Comparison of ENCODE assay signal across 9 cellular contexts in the genomic region with DNA sequence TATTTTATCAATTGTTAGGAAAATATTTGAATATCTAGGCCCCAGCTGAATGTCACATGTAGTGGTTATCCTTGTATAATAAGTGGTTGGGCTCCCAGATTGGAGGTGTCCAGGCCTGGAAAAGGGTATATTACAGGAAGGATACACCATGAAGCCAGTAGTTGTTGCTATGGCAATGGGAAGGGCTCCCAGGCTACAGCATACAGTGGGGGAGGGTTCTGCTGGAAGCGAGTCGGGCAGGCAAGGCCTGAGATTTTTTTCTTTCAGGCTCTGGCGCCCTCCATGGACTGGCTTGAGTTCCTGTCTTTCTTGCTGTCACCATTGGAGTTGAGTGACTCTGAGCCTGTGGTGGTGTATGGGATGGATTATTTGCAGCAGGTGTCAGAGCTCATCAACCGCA. TPM values are rescaled to one million over a fixed set of nuclear protein-coding genes. Genes with fewer than 3 reads are reported as not detected.
DNase-seq lines count a peak whose midpoint lies in the region; ATAC-seq, FAIRE-seq and TF ChIP-seq lines count a peak whose summit lies in the region.
"Had no signal": no experiment of that assay in that cellular context is flagged by ENCODE, and none has a peak within 500 bp of the region (broad histone marks: within the 10 kb centered on the region; RNA-seq: fewer than 3 reads in every experiment).

No MANE protein-coding gene starts in this region.

- peak overlapping the region; percentile 16; the same call in 1 of the 2 replicates for H2AFZ ChIP-seq in OCI-LY3 (ENCODE audit: low read depth, low read length)

- DNase-seq in DMS79 (lab: John Stamatoyannopoulos, UW): peak; percentile 22
- peak; percentile 64 for DNase-seq in bronchial epithelial cell (ENCODE audit: low read depth)
- DNase-seq in left lung: peak in 1 of 2 donors; percentile 54
- no peak for DNase-seq in GF-D8 (lab: John Stamatoyannopoulos, UW)

- H3K9ac ChIP-seq in OCI-LY3 (ENCODE audit: low read length): no peak overlapping the region

- H3K36me3 ChIP-seq in OCI-LY3 (replicated peaks; ENCODE audit: low read depth, low read length) (no peaks in the 10 kb centered on the region), bronchial epithelial cell (ENCODE audit: control insufficient read depth, insufficient read depth, low read length) (no peaks in the 10 kb centered on the region), left lung (no peaks in the 10 kb centered on the region)
- H3K36me3 ChIP-seq: neutrophil had no signal

- peaks cover 4% of the 10 kb centered on the region; the same call in 1 of the 2 replicates for H3K27me3 ChIP-seq in OCI-LY3 (ENCODE audit: low read depth, low read length)
- peaks cover 3% of the 10 kb centered on the region for H3K27me3 ChIP-seq in bronchial epithelial cell (ENCODE audit: control insufficient read depth, insufficient read depth, low read length)
- H3K27me3 ChIP-seq in left lung: peaks cover 6 to 28% of the 10 kb centered on the region in 2 donors

- TF ChIP-seq RAD21 in Ishikawa (IDR thresholded peaks at IDR 0.05; ENCODE audit: low read depth): peak; percentile 91

- H3K9me3 ChIP-seq in OCI-LY3 (ENCODE audit: insufficient read depth, low read length) (no peaks in the 10 kb centered on the region), left lung (no peaks in the 10 kb centered on the region)
- H3K9me3 ChIP-seq: neutrophil had no signal

- ATAC-seq in left lung (peak; percentile 84), HG02981 (IDR thresholded peaks at IDR 0.05; ENCODE audit: unreplicated experiment) (no peak), HG02840 (IDR thresholded peaks at IDR 0.05; ENCODE audit: low FRiP score, unreplicated experiment) (no peak)

- H4K20me1 ChIP-seq in OCI-LY3 (ENCODE audit: insufficient read depth, low read length): no peaks in the 10 kb centered on the region

- peak overlapping the region; percentile 46 for H3K4me2 ChIP-seq in OCI-LY3 (ENCODE audit: low read length)

- intact Hi-C loops in left lung (cut with DNase I): no loop called here

- H3K4me3 ChIP-seq in OCI-LY3 (ENCODE audit: low read length): no peak overlapping the region
- H3K4me3 ChIP-seq in bronchial epithelial cell (ENCODE audit: low read depth, low read length): no peak overlapping the region
- no peak overlapping the region for H3K4me3 ChIP-seq in left lung

- no peak for FAIRE-seq in bronchial epithelial cell (lab: Jason Lieb, UNC)

- TF ChIP-seq CTCF in OCI-LY3 (IDR thresholded peaks at IDR 0.05; ENCODE audit: low read depth, low read length): peak; percentile 55
- peak; percentile 59 for TF ChIP-seq CTCF in bronchial epithelial cell (IDR thresholded peaks at IDR 0.05; ENCODE audit: insufficient read depth, low read length, severe bottlenecking)
- peak in 1 of 2 donors; percentile 14 for TF ChIP-seq CTCF in left lung (IDR thresholded peaks at IDR 0.05)

- H3K27ac ChIP-seq in OCI-LY3 (ENCODE audit: low read length): no peak overlapping the region
- no peak overlapping the region for H3K27ac ChIP-seq in left lung
- H3K27ac ChIP-seq: neutrophil had no signal

- H3K4me1 ChIP-seq in OCI-LY3 (ENCODE audit: low read length) (peaks cover 5% of the 10 kb centered on the region), left lung (no peaks in the 10 kb centered on the region)

- no peaks in the 10 kb centered on the region for H3K79me2 ChIP-seq in OCI-LY3 (ENCODE audit: low read length)

- no peak for TF ChIP-seq EP300 in Ishikawa (IDR thresholded peaks at IDR 0.05; ENCODE audit: borderline replicate concordance)

TF ChIP-seq in Ishikawa, 13 proteins besides CTCF, POLR2A, EP300 and RAD21:
- TF ChIP-seq EGR1 (IDR thresholded peaks at IDR 0.05): no peak
- TF ChIP-seq, protein P1, sequence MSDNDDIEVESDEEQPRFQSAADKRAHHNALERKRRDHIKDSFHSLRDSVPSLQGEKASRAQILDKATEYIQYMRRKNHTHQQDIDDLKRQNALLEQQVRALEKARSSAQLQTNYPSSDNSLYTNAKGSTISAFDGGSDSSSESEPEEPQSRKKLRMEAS (IDR thresholded peaks at IDR 0.05): 0 out of 2 replicates have a peak, but pooled peaks have one; percentile 31

RNA-seq across cellular contexts. Expression of a gene that starts 8.9 kb away (rescaled TPM):
- total RNA-seq in bronchial epithelial cell (not detected in 2 replicates), left lung (not detected)

RNA-seq across cellular contexts. Expression of a gene that starts 14.3 kb away (rescaled TPM):
- total RNA-seq in bronchial epithelial cell: 507 and 526 TPM in 2 replicates
- total RNA-seq in left lung: 100 to 1,000 TPM; 195 to 263 TPM

RNA-seq across cellular contexts. Expression of a gene that starts 23.3 kb away (rescaled TPM):
- total RNA-seq in bronchial epithelial cell (not detected in 2 replicates), left lung (1 to 10 TPM in 1 of 2 donors, under 1 TPM in 1; 0.34 to 1.0 TPM)

RNA-seq across cellular contexts. Expression of a gene that starts 29.7 kb away (rescaled TPM):
- total RNA-seq in bronchial epithelial cell: 244 and 339 TPM in 2 replicates
- 100 to 1,000 TPM; 336 to 406 TPM for total RNA-seq in left lung

RNA-seq across cellular contexts. Expression of a gene that starts 35.2 kb away (rescaled TPM):
- total RNA-seq in bronchial epithelial cell: 10.1 and 14.0 TPM in 2 replicates
- 1 to 10 TPM; 4.6 to 6.5 TPM for total RNA-seq in left lung
